17 cellular contexts compared by ENCODE assay signal in the genomic region with DNA sequence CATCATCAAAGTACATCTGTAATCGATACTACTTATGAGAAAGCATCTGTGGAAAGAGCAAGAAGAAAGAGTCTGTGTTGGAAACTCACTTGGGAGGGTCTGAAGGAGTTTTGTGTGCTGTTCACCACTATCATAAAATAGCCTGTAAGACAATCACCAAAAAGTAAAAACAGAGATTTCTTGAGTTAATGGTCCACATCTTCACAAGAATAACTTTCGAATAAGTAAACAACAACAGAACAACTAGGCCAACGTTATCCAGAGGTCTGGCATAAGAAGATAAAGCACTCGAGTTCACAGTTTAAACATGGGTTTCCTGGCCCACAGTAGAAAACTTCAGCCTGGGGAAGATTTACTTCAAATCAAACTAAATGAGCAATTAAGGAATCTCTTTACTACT. TPM values are rescaled to one million over a fixed set of nuclear protein-coding genes. Genes with fewer than 3 reads are reported as not detected.
A peak's percentile ranks its signal among the peaks of the same experiment; 100 is the strongest.
DNase-seq lines count a peak whose midpoint lies in the region; ATAC-seq and TF ChIP-seq lines count a peak whose summit lies in the region.
"Had no signal": no experiment of that assay in that cellular context is flagged by ENCODE, and none has a peak within 500 bp of the region (broad histone marks: within the 10 kb centered on the region; RNA-seq: fewer than 3 reads in every experiment).

No MANE protein-coding gene starts in this region.

- H3K27ac ChIP-seq in brain microvascular endothelial cell (peak overlapping the region; percentile 10), lower lobe of right lung (peak overlapping the region; percentile 5), smooth muscle cell (ENCODE audit: low read depth) (no peak overlapping the region), H9 (ENCODE audit: insufficient read length, low read depth, low read length) (no peak overlapping the region)

- H3K79me2 ChIP-seq in smooth muscle cell (ENCODE audit: low read depth): peaks cover 54% of the 10 kb centered on the region
- H3K79me2 ChIP-seq in H9 (ENCODE audit: insufficient read depth, low read length): peaks cover 4% of the 10 kb centered on the region; the same call in 1 of the 2 replicates

- no peak overlapping the region for H3K9ac ChIP-seq in smooth muscle cell (ENCODE audit: low read depth)
- H3K9ac ChIP-seq in H9 (ENCODE audit: extremely low read depth, insufficient read length, low read length): no peak overlapping the region

- H2BK12ac ChIP-seq in H9 (ENCODE audit: insufficient read length, low read depth, low read length): no peak overlapping the region

- H2BK120ac ChIP-seq in H9 (ENCODE audit: low read depth, low read length, poor library complexity, severe bottlenecking): no peak overlapping the region

- H3K4me3 ChIP-seq in brain microvascular endothelial cell (ENCODE audit: low read depth, low read length) (no peak overlapping the region), lower lobe of right lung (no peak overlapping the region), smooth muscle cell (no peak overlapping the region)
- H3K4me3 ChIP-seq: GM12878 had no signal

- H3K9me3 ChIP-seq in lower lobe of right lung: no peaks in the 10 kb centered on the region
- no peaks in the 10 kb centered on the region for H3K9me3 ChIP-seq in smooth muscle cell (replicated peaks; ENCODE audit: low read depth)
- no peaks in the 10 kb centered on the region for H3K9me3 ChIP-seq in H9 (ENCODE audit: control insufficient read depth, low read depth, low read length)

- in situ Hi-C loops in brain microvascular endothelial cell (cut with HindIII; ENCODE audit: low pct_ligation_motif_present, low sequenced_read_pairs): no loop called here

- H3K18ac ChIP-seq in H9 (ENCODE audit: insufficient read length, low read depth, low read length): no peak overlapping the region

- H2BK15ac ChIP-seq in H9 (ENCODE audit: low read depth, low read length): no peak overlapping the region

- H3K4me1 ChIP-seq in lower lobe of right lung (peaks cover 28% of the 10 kb centered on the region), smooth muscle cell (ENCODE audit: low read depth) (no peaks in the 10 kb centered on the region), H9 (ENCODE audit: insufficient read depth, low read length) (no peaks in the 10 kb centered on the region; the same call in 1 of the 2 replicates)

- H3K23ac ChIP-seq in H9 (ENCODE audit: insufficient read length, low read depth, low read length): no peak overlapping the region

- no peak overlapping the region for H3K56ac ChIP-seq in H9 (ENCODE audit: insufficient read length, low read depth, low read length)

- WGBS in smooth muscle cell (ENCODE audit: low lambda C conversion rate): 36% methylated on average over 4 of the region's 4 CpGs
- WGBS in H9 (ENCODE audit: extremely low coverage, insufficient read length, low lambda C conversion rate): no CpG with 5 or more reads among the region's 4 CpGs

- no peak overlapping the region for H3T11ph ChIP-seq in H9 (ENCODE audit: low read length)

- H3K36me3 ChIP-seq in brain microvascular endothelial cell (replicated peaks) (no peaks in the 10 kb centered on the region), lower lobe of right lung (no peaks in the 10 kb centered on the region), smooth muscle cell (ENCODE audit: low read depth) (no peaks in the 10 kb centered on the region)

- no peak overlapping the region for H2BK5ac ChIP-seq in H9 (ENCODE audit: insufficient read length, low read length)

- no peak overlapping the region for H2BK20ac ChIP-seq in H9 (ENCODE audit: low read depth, low read length, poor library complexity, severe bottlenecking)

- H4K5ac ChIP-seq in H9 (ENCODE audit: insufficient read length, low read depth, low read length): no peak overlapping the region

- DNase-seq in HFFc6: no peak
- no peak for DNase-seq in brain microvascular endothelial cell
- no peak for DNase-seq in lower lobe of right lung
- DNase-seq in smooth muscle cell (lab: John Stamatoyannopoulos, UW; ENCODE audit: unreplicated experiment): no peak
- no peak for DNase-seq in H9
- DNase-seq in HPDE6-E6E7 (ENCODE audit: extremely low spot score): no peak
- DNase-seq: activated CD4-positive, CD25-positive, alpha-beta regulatory T cell treated with anti-CD3 and anti-CD28 coated beads, Interleukin-2, amount 50 U/mL, for 72 hours; activated naive CD4-positive, alpha-beta T cell; H7; left cardiac atrium; natural killer cell; NCI-H187; stimulated activated CD4-positive, alpha-beta T cell treated with anti-CD3 and anti-CD28 coated beads, Interleukin-1b, Interleukin-23, amount 100 ng/mL, for 48 hours; T-helper 2 cell had no signal

- H3K36me3 Mint-ChIP-seq in HFFc6 (ENCODE audit: low read depth) (0 out of 2 replicates have a peak, but pooled peaks cover 6% of the 10 kb centered on the region), H9 (ENCODE audit: insufficient read depth in 1 of 3, low read depth in 3 of 3) (peaks cover 4 to 6% (median 5%) of the 10 kb centered on the region in 3 experiments; a peak in 3 of 7 replicates)
- H3K36me3 Mint-ChIP-seq: natural killer cell had no signal

- H4K20me1 ChIP-seq in smooth muscle cell (ENCODE audit: low read depth): peaks cover 32% of the 10 kb centered on the region
- H4K20me1 ChIP-seq in H9 (ENCODE audit: control insufficient read depth, insufficient read depth, insufficient read length): no peaks in the 10 kb centered on the region

- H3K4me3 Mint-ChIP-seq in HFFc6 (no peak overlapping the region), H9 (no peak overlapping the region)
- H3K4me3 Mint-ChIP-seq: natural killer cell had no signal

- no peak overlapping the region for H2AK5ac ChIP-seq in H9 (ENCODE audit: insufficient read length, low read length)

- no peak overlapping the region for H3K4ac ChIP-seq in H9 (ENCODE audit: low read depth, low read length)

- H3K4me1 Mint-ChIP-seq in HFFc6 (ENCODE audit: low read depth): peaks cover 48% of the 10 kb centered on the region
- H3K4me1 Mint-ChIP-seq in H9: peaks cover 17 to 21% of the 10 kb centered on the region in 2 experiments
- H3K4me1 Mint-ChIP-seq: natural killer cell had no signal

- H3K4me2 ChIP-seq in smooth muscle cell (peak overlapping the region; percentile 10), H9 (ENCODE audit: insufficient read depth, insufficient read length, low read length) (no peak overlapping the region)

- no peak overlapping the region for H4K91ac ChIP-seq in H9 (ENCODE audit: insufficient read length, low read depth, low read length)

- no peaks in the 10 kb centered on the region for H3K23me2 ChIP-seq in H9 (ENCODE audit: insufficient read length, low read depth, low read length, poor library complexity, severe bottlenecking)

- H3K27me3 ChIP-seq in brain microvascular endothelial cell (replicated peaks) (no peaks in the 10 kb centered on the region), lower lobe of right lung (ENCODE audit: low read depth) (no peaks in the 10 kb centered on the region), smooth muscle cell (ENCODE audit: low read depth) (no peaks in the 10 kb centered on the region), H9 (ENCODE audit: insufficient read depth, low read length) (no peaks in the 10 kb centered on the region)

- TF ChIP-seq CTCF in HFFc6 (IDR thresholded peaks at IDR 0.05) (no peak), brain microvascular endothelial cell (IDR thresholded peaks at IDR 0.05; ENCODE audit: low read depth, low read length, missing control alignments) (no peak), lower lobe of right lung (IDR thresholded peaks at IDR 0.05) (no peak), smooth muscle cell (IDR thresholded peaks at IDR 0.05; ENCODE audit: borderline replicate concordance, insufficient read depth, poor library complexity, severe bottlenecking) (no peak), H9 (conservative IDR thresholded peaks at IDR 0.05) (no peak)

- no peak overlapping the region for H4K8ac ChIP-seq in H9 (replicated peaks; ENCODE audit: insufficient read length, low read depth, low read length)

- H2AFZ ChIP-seq in smooth muscle cell (ENCODE audit: low read depth) (no peak overlapping the region), H9 (ENCODE audit: low read length) (no peak overlapping the region)

- intact Hi-C loops in lower lobe of right lung (cut with DNase I): no loop called here

- ATAC-seq in lower lobe of right lung (no peak), SK-N-SH treated with all-trans-retinoic acid at 6 μM for 48 hours (no peak), HG03045 (IDR thresholded peaks at IDR 0.05; ENCODE audit: unreplicated experiment) (no peak)
- ATAC-seq: natural killer cell had no signal

- H3K79me1 ChIP-seq in H9 (ENCODE audit: insufficient read depth, low read depth, low read length, poor library complexity, severe bottlenecking): peaks cover 8% of the 10 kb centered on the region

- peak overlapping the region; percentile 34; the same call in 1 of the 2 replicates for H3K27ac Mint-ChIP-seq in HFFc6
- peak overlapping the region in 1 of 3 experiments; percentile 7; a peak in 1 of 7 replicates for H3K27ac Mint-ChIP-seq in H9
- H3K27ac Mint-ChIP-seq: natural killer cell had no signal

- H3K14ac ChIP-seq in H9 (ENCODE audit: insufficient read depth, low read length): no peak overlapping the region

- H3F3A ChIP-seq in smooth muscle cell (ENCODE audit: low read depth): no peaks in the 10 kb centered on the region

- H3K27me3 Mint-ChIP-seq in HFFc6 (ENCODE audit: insufficient read depth) (no peaks in the 10 kb centered on the region), H9 (ENCODE audit: low read depth) (no peaks in the 10 kb centered on the region)

- no peaks in the 10 kb centered on the region for H3K9me3 Mint-ChIP-seq in HFFc6
- H3K9me3 Mint-ChIP-seq in H9: peaks cover 0 to 9% of the 10 kb centered on the region in 2 experiments; a peak in 2 of 5 replicates
- H3K9me3 Mint-ChIP-seq: natural killer cell had no signal

TF ChIP-seq in SK-N-SH treated with all-trans-retinoic acid at 6 μM for 48 hours, 23 proteins besides CTCF, POLR2A, EP300 and RAD21 (continues in another document):
- TF ChIP-seq ARNTL (CRISPR knock-in tag; IDR thresholded peaks at IDR 0.05; ENCODE audit: borderline replicate concordance, low read depth) (no peak), RARB (CRISPR knock-in tag; IDR thresholded peaks at IDR 0.05) (no peak), ESRRG (CRISPR knock-in tag; IDR thresholded peaks at IDR 0.05) (no peak)

RNA-seq across cellular contexts. Expression of a gene that starts 47.9 kb away (rescaled TPM):
- total RNA-seq in HFFc6 (2021; fragmentation: NEBNext Ultra II Directional; extraction: Animal tissue kit (Norgen Biotek cat#: 25700)): 10 to 100 TPM; 39.3 to 73.8 (median 60.7) TPM
- 124 TPM for total RNA-seq in lower lobe of right lung
- 44.6 and 52.9 TPM in 2 replicates for total RNA-seq in smooth muscle cell
- polyA plus RNA-seq in smooth muscle cell: 40.2 and 44.2 TPM in 2 replicates
- 78.7 and 90.2 TPM in 2 replicates for total RNA-seq in H9 (2021)

Comparison
In these comparisons a context has a peak if more than half of its experiments do, and no peak if none do; other contexts are left out.
1. H3K27ac ChIP-seq: peak in brain microvascular endothelial cell (single experiment) and lower lobe of right lung (single experiment); none in smooth muscle cell (single experiment) and H9 (single experiment).